8 cellular contexts compared by ENCODE assay signal in the genomic region with DNA sequence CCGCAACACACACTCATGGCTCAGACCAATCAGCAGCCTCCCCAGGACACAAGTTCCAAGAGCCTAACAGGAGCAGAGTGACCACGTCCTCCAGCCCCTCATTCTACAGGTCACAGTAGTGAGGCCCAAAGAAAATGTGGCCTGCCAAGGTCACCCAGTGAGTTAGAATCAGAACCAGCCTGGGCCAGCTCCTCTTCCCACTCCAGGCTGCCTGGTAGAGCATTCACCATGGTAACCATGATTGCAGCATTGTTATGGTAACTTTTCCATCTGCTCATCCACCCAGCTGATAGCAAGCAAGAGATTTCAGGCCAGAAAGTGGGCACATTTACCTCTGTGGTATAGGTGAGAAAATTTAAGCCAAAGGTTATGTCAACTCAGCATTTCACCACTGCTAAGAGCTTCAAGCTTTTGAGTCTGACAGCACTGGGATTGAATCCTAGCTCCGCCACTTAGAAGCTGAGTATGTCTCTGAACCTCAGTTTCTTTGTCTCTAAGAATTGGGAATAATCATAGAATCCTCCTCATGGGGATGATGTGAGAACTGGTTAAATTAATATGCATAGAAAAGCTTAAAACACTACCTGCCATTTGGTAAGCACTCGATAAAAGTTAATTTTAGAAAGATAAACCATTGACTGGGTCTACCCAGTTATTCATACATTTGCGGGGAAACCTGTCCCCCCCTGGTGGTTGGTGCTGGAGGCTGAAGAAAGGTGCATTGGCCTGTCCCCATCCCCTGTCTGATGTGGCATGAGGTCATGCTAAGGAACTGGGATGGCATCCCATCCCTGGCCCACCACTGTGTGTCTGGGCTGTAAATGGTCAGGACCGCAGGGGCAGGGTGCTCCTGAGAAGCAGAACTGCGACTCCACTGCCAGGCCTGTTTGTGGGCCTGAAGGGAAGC.
DNase-seq lines count a peak whose midpoint lies in the region; TF ChIP-seq lines count a peak whose summit lies in the region.

No MANE protein-coding gene starts in this region.

- no peak overlapping the region for H3K27ac Mint-ChIP-seq in activated naive CD4-positive, alpha-beta T cell treated with anti-CD3 and anti-CD28 coated beads for 36 hours
- H3K27ac Mint-ChIP-seq in activated T-helper 1 cell treated with anti-CD3 and anti-CD28 coated beads, Interleukin-12 subunit alpha, Interleukin-12 subunit beta, Interleukin-2, Interleukin-4 antibody, amounts not matched to agents 30 ng/mL and 10 ng/mL and 1 ng/mL, durations not matched to agents 14 hours and 24 hours and 36 hours: no peak overlapping the region

- no peak overlapping the region for H2BK120ac ChIP-seq in trophoblast cell (ENCODE audit: insufficient read depth, low read length, poor library complexity)

- intact Hi-C loops in activated naive CD4-positive, alpha-beta T cell treated with anti-CD3 and anti-CD28 coated beads for 36 hours (cut with micrococcal nuclease): loop anchor here (1.0 kb wide), 1 partner anchor 162 kb away; no protein-coding TSS in a partner anchor
- intact Hi-C loops in colonic mucosa (cut with DNase I): loop anchor here (10.0 kb wide), 1 partner anchor 182 kb away; a partner anchor contains a TSS
- intact Hi-C loops in activated T-helper 1 cell treated with anti-CD3 and anti-CD28 coated beads, Interleukin-12 subunit alpha, Interleukin-12 subunit beta, Interleukin-2, Interleukin-4 antibody, amounts not matched to agents 30 ng/mL and 10 ng/mL and 1 ng/mL, durations not matched to agents 14 hours and 24 hours and 36 hours (cut with micrococcal nuclease): loop anchor here (1.0 to 10.0 kb wide), 2 partner anchors 77 to 162 kb away; no protein-coding TSS in a partner anchor

- H3K27ac ChIP-seq in colonic mucosa: no peak overlapping the region
- no peak overlapping the region for H3K27ac ChIP-seq in trophoblast cell (ENCODE audit: low read depth, low read length)

- H3K18ac ChIP-seq in trophoblast cell (ENCODE audit: low read length): peak overlapping the region; percentile 4

- H2AK5ac ChIP-seq in trophoblast cell (ENCODE audit: low read length): no peak overlapping the region

- no peaks in the 10 kb centered on the region for H3K27me3 ChIP-seq in colonic mucosa
- H3K27me3 ChIP-seq in trophoblast cell (ENCODE audit: insufficient read depth, low read length): no peaks in the 10 kb centered on the region

- no peak overlapping the region for H2AFZ ChIP-seq in trophoblast cell (ENCODE audit: insufficient read depth, low read length, poor library complexity)

- no peaks in the 10 kb centered on the region for H3K36me3 Mint-ChIP-seq in activated naive CD4-positive, alpha-beta T cell treated with anti-CD3 and anti-CD28 coated beads for 36 hours (ENCODE audit: low read depth)
- no peaks in the 10 kb centered on the region for H3K36me3 Mint-ChIP-seq in activated T-helper 1 cell treated with anti-CD3 and anti-CD28 coated beads, Interleukin-12 subunit alpha, Interleukin-12 subunit beta, Interleukin-2, Interleukin-4 antibody, amounts not matched to agents 30 ng/mL and 10 ng/mL and 1 ng/mL, durations not matched to agents 14 hours and 24 hours and 36 hours (ENCODE audit: low read depth)

- H3K4ac ChIP-seq in trophoblast cell (ENCODE audit: low read depth, low read length): no peak overlapping the region

- no peak overlapping the region for H2BK5ac ChIP-seq in trophoblast cell (ENCODE audit: low read depth, low read length, poor library complexity)

- no peak overlapping the region for H4K12ac ChIP-seq in trophoblast cell (ENCODE audit: low read depth, low read length)

- H3K4me1 Mint-ChIP-seq in activated naive CD4-positive, alpha-beta T cell treated with anti-CD3 and anti-CD28 coated beads for 36 hours (ENCODE audit: low read depth): no peaks in the 10 kb centered on the region
- no peaks in the 10 kb centered on the region for H3K4me1 Mint-ChIP-seq in activated T-helper 1 cell treated with anti-CD3 and anti-CD28 coated beads, Interleukin-12 subunit alpha, Interleukin-12 subunit beta, Interleukin-2, Interleukin-4 antibody, amounts not matched to agents 30 ng/mL and 10 ng/mL and 1 ng/mL, durations not matched to agents 14 hours and 24 hours and 36 hours (ENCODE audit: low read depth)

- H3K4me1 ChIP-seq in colonic mucosa: no peaks in the 10 kb centered on the region
- peaks cover 17 to 33% of the 10 kb centered on the region in 2 experiments for H3K4me1 ChIP-seq in trophoblast cell (ENCODE audit: control insufficient read depth in 1 of 2, insufficient read depth in 2 of 2, low read length in 2 of 2)

- no peak overlapping the region for H3K14ac ChIP-seq in trophoblast cell (ENCODE audit: low read length)

- peaks cover 18% of the 10 kb centered on the region for H3K79me1 ChIP-seq in trophoblast cell (ENCODE audit: low read length)

- CTCF ChIA-PET in activated naive CD4-positive, alpha-beta T cell treated with anti-CD3 and anti-CD28 coated beads for 36 hours (lab: Charles Lee): interaction anchor here (0.8 kb wide), 1 partner anchor 131 kb away, joined by 4 read pairs; no protein-coding TSS in a partner anchor

- H3K4me3 ChIP-seq in colonic mucosa (no peak overlapping the region), trophoblast cell (ENCODE audit: low read depth, low read length) (no peak overlapping the region)

- no peak overlapping the region for H3K23ac ChIP-seq in trophoblast cell (ENCODE audit: low read length)

- H4K91ac ChIP-seq in trophoblast cell (ENCODE audit: low read depth, low read length): peak overlapping the region; percentile 25

- DNase-seq in activated naive CD4-positive, alpha-beta T cell treated with anti-CD3 and anti-CD28 coated beads for 36 hours: peak; percentile 52
- DNase-seq in activated naive CD4-positive, alpha-beta T cell treated with Interleukin-2 at 50 U/mL for 16 hours: no peak
- DNase-seq in OCI-M1 (lab: John Stamatoyannopoulos, UW) (peak; percentile 43), colonic mucosa (no peak), trophoblast cell (peak in 1 of 2 donors; percentile 40), CD1c-positive myeloid dendritic cell (ENCODE audit: extremely low spot score) (no peak), OCI-M2 (lab: John Stamatoyannopoulos, UW; ENCODE audit: unreplicated experiment) (no peak)
- DNase-seq in activated T-helper 1 cell treated with anti-CD3 and anti-CD28 coated beads, Interleukin-12 subunit alpha, Interleukin-12 subunit beta, Interleukin-2, Interleukin-4 antibody, amounts not matched to agents 30 ng/mL and 10 ng/mL and 1 ng/mL, durations not matched to agents 14 hours and 24 hours and 36 hours (ENCODE audit: low spot score): no peak

- H3K9me3 ChIP-seq in colonic mucosa (no peaks in the 10 kb centered on the region), trophoblast cell (ENCODE audit: insufficient read depth, low read depth, low read length) (no peaks in the 10 kb centered on the region)

- WGBS in trophoblast cell (ENCODE audit: extremely low coverage, insufficient coverage, insufficient read length): no CpG with 5 or more reads among the region's 7 CpGs

- H3K9ac ChIP-seq in colonic mucosa (ENCODE audit: low read depth in 2 of 2, low read length in 2 of 2): no peak overlapping the region
- no peak overlapping the region for H3K9ac ChIP-seq in trophoblast cell (ENCODE audit: low read length)

- H3K36me3 ChIP-seq in colonic mucosa (no peaks in the 10 kb centered on the region), trophoblast cell (ENCODE audit: control insufficient read depth in 1 of 2, insufficient read depth in 2 of 2, low read length in 2 of 2) (peaks cover 0 to 3% of the 10 kb centered on the region in 2 experiments)

- H3K4me3 Mint-ChIP-seq in activated naive CD4-positive, alpha-beta T cell treated with anti-CD3 and anti-CD28 coated beads for 36 hours: no peak overlapping the region
- H3K4me3 Mint-ChIP-seq in activated T-helper 1 cell treated with anti-CD3 and anti-CD28 coated beads, Interleukin-12 subunit alpha, Interleukin-12 subunit beta, Interleukin-2, Interleukin-4 antibody, amounts not matched to agents 30 ng/mL and 10 ng/mL and 1 ng/mL, durations not matched to agents 14 hours and 24 hours and 36 hours: no peak overlapping the region

- H3K4me2 ChIP-seq in trophoblast cell (ENCODE audit: low read length): no peak overlapping the region

- H4K8ac ChIP-seq in trophoblast cell (ENCODE audit: low read depth, low read length): no peak overlapping the region

- no peaks in the 10 kb centered on the region for H3K9me3 Mint-ChIP-seq in activated naive CD4-positive, alpha-beta T cell treated with anti-CD3 and anti-CD28 coated beads for 36 hours
- no peaks in the 10 kb centered on the region for H3K9me3 Mint-ChIP-seq in activated T-helper 1 cell treated with anti-CD3 and anti-CD28 coated beads, Interleukin-12 subunit alpha, Interleukin-12 subunit beta, Interleukin-2, Interleukin-4 antibody, amounts not matched to agents 30 ng/mL and 10 ng/mL and 1 ng/mL, durations not matched to agents 14 hours and 24 hours and 36 hours

- H3K79me2 ChIP-seq in trophoblast cell (ENCODE audit: control insufficient read depth, insufficient read depth, low read length, poor library complexity): no peaks in the 10 kb centered on the region

- H2BK12ac ChIP-seq in trophoblast cell (ENCODE audit: low read length): peak overlapping the region; percentile 34

- H3K27me3 Mint-ChIP-seq in activated naive CD4-positive, alpha-beta T cell treated with anti-CD3 and anti-CD28 coated beads for 36 hours (ENCODE audit: low read depth): no peaks in the 10 kb centered on the region
- H3K27me3 Mint-ChIP-seq in activated T-helper 1 cell treated with anti-CD3 and anti-CD28 coated beads, Interleukin-12 subunit alpha, Interleukin-12 subunit beta, Interleukin-2, Interleukin-4 antibody, amounts not matched to agents 30 ng/mL and 10 ng/mL and 1 ng/mL, durations not matched to agents 14 hours and 24 hours and 36 hours (ENCODE audit: insufficient read depth): peaks cover 2% of the 10 kb centered on the region

- TF ChIP-seq CTCF in colonic mucosa (IDR thresholded peaks at IDR 0.05): peak; percentile 19

Comparison
In these comparisons a context has a peak if more than half of its experiments do, and no peak if none do; other contexts are left out.
1. DNase-seq: peak in activated naive CD4-positive, alpha-beta T cell treated with anti-CD3 and anti-CD28 coated beads for 36 hours (single experiment) and OCI-M1 (single experiment); none in activated naive CD4-positive, alpha-beta T cell treated with Interleukin-2 at 50 U/mL for 16 hours (single experiment), colonic mucosa (single experiment), CD1c-positive myeloid dendritic cell (single experiment), OCI-M2 (single experiment) and activated T-helper 1 cell treated with anti-CD3 and anti-CD28 coated beads, Interleukin-12 subunit alpha, Interleukin-12 subunit beta, Interleukin-2, Interleukin-4 antibody, amounts not matched to agents 30 ng/mL and 10 ng/mL and 1 ng/mL, durations not matched to agents 14 hours and 24 hours and 36 hours (single experiment).